25 cellular contexts compared by ENCODE assay signal in genomic region chr15:71506946-71507345, GRCh38.
DNase-seq lines count a peak whose midpoint lies in the region; ATAC-seq, FAIRE-seq and TF ChIP-seq lines count a peak whose summit lies in the region.
"Had no signal": no experiment of that assay in that cellular context is flagged by ENCODE, and none has a peak within 500 bp of the region (broad histone marks: within the 10 kb centered on the region; RNA-seq: fewer than 3 reads in every experiment).

No MANE protein-coding gene starts in this region.

- POLR2A ChIA-PET in SK-N-SH (lab: Yijun Ruan, JAX) = no interaction called here

- 53% methylated on average over 4 of the region's 4 CpGs for WGBS in SK-N-SH (ENCODE audit: low lambda C conversion rate)

- H4K20me1 ChIP-seq in OCI-LY3 (ENCODE audit: insufficient read depth, low read length) = no peaks in the 10 kb centered on the region
- no peaks in the 10 kb centered on the region for H4K20me1 ChIP-seq in SK-N-SH (ENCODE audit: insufficient read depth)

- H2AFZ ChIP-seq in OCI-LY3 (ENCODE audit: low read depth, low read length) = peak overlapping the region; percentile 38
- H2AFZ ChIP-seq in SK-N-SH (ENCODE audit: low read depth) = no peak overlapping the region

- H3K4me1 ChIP-seq in OCI-LY3 (ENCODE audit: low read length) (peaks cover 35% of the 10 kb centered on the region), SK-N-SH (ENCODE audit: control insufficient read depth in 1 of 2, insufficient read depth in 2 of 2, low read depth in 1 of 2, low read length in 1 of 2) (no peaks in the 10 kb centered on the region)

- ATAC-seq in GM18498 (IDR thresholded peaks at IDR 0.05; ENCODE audit: unreplicated experiment) = no peak
- no peak for ATAC-seq in HG03460 (IDR thresholded peaks at IDR 0.05; ENCODE audit: unreplicated experiment)
- ATAC-seq in HG02885 (IDR thresholded peaks at IDR 0.05; ENCODE audit: poor library complexity, unreplicated experiment) = no peak
- ATAC-seq: K562, Panc1 had no signal

- no peak for DNase-seq in GM12891 (ENCODE audit: insufficient read length, low spot score)
- no peak for DNase-seq in SK-N-SH
- DNase-seq: C1 segment of cervical spinal cord; CD4-positive, alpha-beta memory T cell; COR-L47; DMS53; GOT3; HFFc6; MV-4-11; NCI-H1105; NCI-H1436 treated with DMSO at 0.1 percent for 48 hours; NCI-H187 treated with DMSO at 0.1 percent for 48 hours; NCI-H524; NCI-H774; SHP77 had no signal

- peak; percentile 73 for FAIRE-seq in GM12891 (lab: Jason Lieb, UNC)
- FAIRE-seq: G401.6, K562 had no signal

- CTCF ChIA-PET in SK-N-SH (lab: Yijun Ruan, JAX) = interaction anchor here (1.0 to 1.1 kb wide), 2 partner anchors 18 to 22 kb away, joined by 3 read pairs; no protein-coding TSS in a partner anchor

- H3K4me2 ChIP-seq in OCI-LY3 (ENCODE audit: low read length) (peak overlapping the region; percentile 76), SK-N-SH (no peak overlapping the region)

- TF ChIP-seq POLR2A in GM12891 (IDR thresholded peaks at IDR 0.05; ENCODE audit: low read depth, low read length) = no peak

- H3K79me2 ChIP-seq in OCI-LY3 (ENCODE audit: low read length) = no peaks in the 10 kb centered on the region
- H3K79me2 ChIP-seq in SK-N-SH (ENCODE audit: insufficient read depth) = no peaks in the 10 kb centered on the region

- H3F3A ChIP-seq in SK-N-SH (replicated peaks; ENCODE audit: insufficient read depth) = no peaks in the 10 kb centered on the region

- TF ChIP-seq CTCF in OCI-LY3 (IDR thresholded peaks at IDR 0.05; ENCODE audit: low read depth, low read length) (no peak), SK-N-SH (IDR thresholded peaks at IDR 0.05) (no peak)

- H3K27me3 ChIP-seq in OCI-LY3 (ENCODE audit: low read depth, low read length) = no peaks in the 10 kb centered on the region
- H3K27me3 ChIP-seq in SK-N-SH (ENCODE audit: insufficient read depth) = no peaks in the 10 kb centered on the region

- H3K9me2 ChIP-seq in SK-N-SH = no peaks in the 10 kb centered on the region

- H3K36me3 ChIP-seq in OCI-LY3 (replicated peaks; ENCODE audit: low read depth, low read length) (peaks cover 15% of the 10 kb centered on the region), SK-N-SH (replicated peaks in 1 of 2; ENCODE audit: control insufficient read depth in 1 of 2, insufficient read depth in 2 of 2, low read length in 1 of 2) (no peaks in the 10 kb centered on the region)
- H3K36me3 ChIP-seq: HAP-1 had no signal

- TF ChIP-seq RAD21 in SK-N-SH (IDR thresholded peaks at IDR 0.05; ENCODE audit: low read length) = no peak

- H3K9ac ChIP-seq in OCI-LY3 (ENCODE audit: low read length) (no peak overlapping the region; the same call in 1 of the 2 replicates), SK-N-SH (no peak overlapping the region)

- H3K4me3 ChIP-seq in OCI-LY3 (ENCODE audit: low read length) = peak overlapping the region; percentile 8; the same call in 1 of the 2 replicates
- no peak overlapping the region for H3K4me3 ChIP-seq in SK-N-SH (ENCODE audit: low read depth in 2 of 2, low read length in 1 of 2)
- H3K4me3 ChIP-seq: HAP-1, K562 had no signal

- H3K9me3 ChIP-seq in OCI-LY3 (ENCODE audit: insufficient read depth, low read length) = peaks cover 10% of the 10 kb centered on the region; the same call in 1 of the 2 replicates
- H3K9me3 ChIP-seq in SK-N-SH = no peaks in the 10 kb centered on the region
- H3K9me3 ChIP-seq: HAP-1 had no signal

- no peak for TF ChIP-seq EP300 in SK-N-SH (IDR thresholded peaks at IDR 0.05; ENCODE audit: borderline replicate concordance in 1 of 2, low read depth in 1 of 2, low read length in 1 of 2)

- peak overlapping the region; percentile 79 for H3K27ac ChIP-seq in OCI-LY3 (ENCODE audit: low read length)
- H3K27ac ChIP-seq in cingulate gyrus (ENCODE audit: low read depth, low read length) = peak overlapping the region; percentile 7
- no peak overlapping the region for H3K27ac ChIP-seq in SK-N-SH (ENCODE audit: low read depth in 2 of 2, low read length in 1 of 2)
- H3K27ac ChIP-seq: RWPE1 had no signal

TF ChIP-seq in GM12891, 5 proteins besides CTCF, POLR2A, EP300 and RAD21:
- TF ChIP-seq POU2F2 (IDR thresholded peaks at IDR 0.05; ENCODE audit: low read depth, low read length) = no peak
- TF ChIP-seq SPI1 (IDR thresholded peaks at IDR 0.05; ENCODE audit: low read depth, low read length) = no peak
- no peak for TF ChIP-seq TAF1 (IDR thresholded peaks at IDR 0.05; ENCODE audit: low read depth, low read length)
- no peak for TF ChIP-seq PAX5 (IDR thresholded peaks at IDR 0.05; ENCODE audit: insufficient read depth, low read length, severe bottlenecking)
TF ChIP-seq in GM12891: peak in this region for 0.

TF ChIP-seq in SK-N-SH, 30 proteins besides CTCF, POLR2A, EP300 and RAD21 (continues in another document):
- TF ChIP-seq PBX3 (IDR thresholded peaks at IDR 0.05) = no peak
- no peak for TF ChIP-seq IRF3 (IDR thresholded peaks at IDR 0.05; ENCODE audit: low read depth, low read length)
- no peak for TF ChIP-seq RFX5 (IDR thresholded peaks at IDR 0.05; ENCODE audit: low read length)
- no peak for TF ChIP-seq ELF1 (IDR thresholded peaks at IDR 0.05)
- no peak for TF ChIP-seq REST (IDR thresholded peaks at IDR 0.05; ENCODE audit: low read depth, low read length)
- no peak for TF ChIP-seq FOSL2 (IDR thresholded peaks at IDR 0.05; ENCODE audit: borderline replicate concordance, low read depth)
- TF ChIP-seq FOXM1 (IDR thresholded peaks at IDR 0.05; ENCODE audit: low read depth) = no peak
- no peak for TF ChIP-seq MAX (IDR thresholded peaks at IDR 0.05; ENCODE audit: low read depth)
- no peak for TF ChIP-seq FOXJ3 (CRISPR knock-in tag; IDR thresholded peaks at IDR 0.05)
- no peak for TF ChIP-seq TCF12 (IDR thresholded peaks at IDR 0.05)
- no peak for TF ChIP-seq POLR2AphosphoS5 (IDR thresholded peaks at IDR 0.05; ENCODE audit: low read depth, low read length)
- no peak for TF ChIP-seq MXI1 (IDR thresholded peaks at IDR 0.05; ENCODE audit: low read depth, low read length)
- TF ChIP-seq USF2 (IDR thresholded peaks at IDR 0.05; ENCODE audit: borderline replicate concordance, low read depth, low read length) = no peak
- TF ChIP-seq USF1 (IDR thresholded peaks at IDR 0.05; ENCODE audit: borderline replicate concordance, low read depth) = no peak

Comparison
In these comparisons a context has a peak if more than half of its experiments do, and no peak if none do; other contexts are left out.
1. H3K27ac ChIP-seq: peak in OCI-LY3 (single experiment) and cingulate gyrus (single experiment); none in SK-N-SH (0 of 2).